ENCODE assay signal across 26 cellular contexts in the genomic region with DNA sequence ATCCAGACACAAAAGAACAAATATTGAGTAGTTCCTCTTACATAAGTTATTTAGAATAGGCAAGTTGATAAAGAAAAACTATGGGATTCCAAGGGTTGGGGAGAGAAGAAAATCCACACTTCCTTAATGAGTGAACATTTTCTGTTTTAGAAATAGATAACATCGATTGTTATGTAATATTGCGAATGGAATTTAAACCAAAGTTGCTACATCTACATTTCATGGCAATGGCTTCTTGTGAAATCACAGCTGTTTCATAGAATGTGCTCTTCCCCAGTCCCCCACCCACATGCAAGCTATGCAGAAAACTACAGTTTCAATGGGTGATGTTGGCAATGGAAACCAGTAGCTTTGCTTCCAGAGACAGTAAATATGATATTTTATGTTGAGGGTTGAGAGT.
"Had no signal": no experiment of that assay in that cellular context is flagged by ENCODE, and none has a peak within 500 bp of the region (broad histone marks: within the 10 kb centered on the region; RNA-seq: fewer than 3 reads in every experiment).

No MANE protein-coding gene starts in this region.

- DNase-seq: activated CD4-positive, alpha-beta memory T cell treated with anti-CD3 and anti-CD28 coated beads, Interleukin-2, amount 10 ng/mL, durations not matched to agents 7 days and 5 days; activated CD4-positive, alpha-beta T cell treated with anti-CD3 and anti-CD28 coated beads for 1 hour; activated CD4-positive, alpha-beta T cell treated with anti-CD3 and anti-CD28 coated beads for 4 hours; activated CD4-positive, alpha-beta T cell treated with anti-CD3 and anti-CD28 coated beads, Interleukin-2, amount 10 ng/mL, durations not matched to agents 7 days and 5 days; activated CD4-positive, alpha-beta T cell treated with anti-CD3 and anti-CD28 coated beads, Interleukin-2, amount 50 U/mL, for 4 hours; activated CD8-positive, alpha-beta memory T cell treated with anti-CD3 and anti-CD28 coated beads, Interleukin-2, amount 50 U/mL, for 48 hours; activated gamma-delta T cell; activated naive CD4-positive, alpha-beta T cell; activated naive CD4-positive, alpha-beta T cell treated with anti-CD3 and anti-CD28 coated beads, Interleukin-2, amount 10 ng/mL, durations not matched to agents 7 days and 5 days; activated T-cell treated with anti-CD3 and anti-CD28 coated beads for 4 hours; activated T-cell treated with anti-CD3 and anti-CD28 coated beads, Interleukin-2, amount 50 U/mL, for 24 hours; activated T-cell treated with anti-CD3 and anti-CD28 coated beads, Interleukin-2, amount 50 U/mL, for 72 hours; amygdala; aorta; body of pancreas; caudate nucleus; colonic mucosa; effector CD8-positive, alpha-beta T cell; esophagus squamous epithelium; foreskin keratinocyte; gastrocnemius medialis; glutamatergic neuron; heart left ventricle; hypothalamus; T-helper 2 cell had no signal

- ATAC-seq: activated T-cell treated with anti-CD3 and anti-CD28 coated beads, Interleukin-2, amount 50 U/mL, for 72 hours; body of pancreas; foreskin keratinocyte; gastrocnemius medialis; heart left ventricle; WTC11 had no signal
